Comparison of ENCODE assay signal across 26 cellular contexts in genomic region chr2:140128909-140129308, GRCh38.
"Had no signal": no experiment of that assay in that cellular context is flagged by ENCODE, and none has a peak within 500 bp of the region (broad histone marks: within the 10 kb centered on the region; RNA-seq: fewer than 3 reads in every experiment).

No MANE protein-coding gene starts in this region.

- FAIRE-seq: endometrium, kidney, urothelium cell line had no signal

- H3K4me3 ChIP-seq: coronary artery, esophagus squamous epithelium, gastrocnemius medialis, heart left ventricle, hepatocyte, lung, ovary, psoas muscle, skin epidermis, spleen, thoracic aorta, tibial nerve, upper lobe of left lung had no signal

- H3K4me1 ChIP-seq: esophagus squamous epithelium, gastrocnemius medialis, heart left ventricle, psoas muscle, spleen, tibial nerve, upper lobe of left lung had no signal

- ATAC-seq: effector memory CD8-positive, alpha-beta T cell; gastrocnemius medialis; heart left ventricle; left lobe of liver; natural killer cell; psoas muscle; right cardiac atrium; stimulated activated memory B cell treated with anti-CD40 and anti-IgM and Interleukin-4, amounts not matched to agents 10 μg/mL and 1 μg/mL and 100 μg/mL, for 72 hours; stimulated activated naive CD8-positive, alpha-beta T cell treated with anti-CD3 and anti-CD28 coated beads, Interleukin-15, Interleukin-2, amounts not matched to agents 100 U/mL and 50 U/mL, for 24 hours had no signal

- H3K79me2 ChIP-seq: hepatocyte had no signal

- DNase-seq: effector memory CD8-positive, alpha-beta T cell; erythroblast; esophagus squamous epithelium; gastrocnemius medialis; heart left ventricle; kidney; natural killer cell; occipital lobe; ovary; posterior cingulate gyrus; psoas muscle; right cardiac atrium; spleen; stimulated activated CD4-positive, alpha-beta T cell treated with anti-CD3 and anti-CD28 coated beads, Interleukin-4, amount 100 ng/mL, for 4 hours; stimulated activated naive CD8-positive, alpha-beta T cell treated with anti-CD3 and anti-CD28 coated beads, Interleukin-15, Interleukin-2, amounts not matched to agents 100 U/mL and 50 U/mL, for 24 hours; upper lobe of left lung had no signal

- H3K27me3 ChIP-seq: esophagus squamous epithelium, gastrocnemius medialis, heart left ventricle, hepatocyte, ovary, spleen, tibial nerve, upper lobe of left lung had no signal

- H3K9me3 ChIP-seq: gastrocnemius medialis, heart left ventricle, ovary, psoas muscle, spleen, thoracic aorta, tibial nerve, upper lobe of left lung had no signal

- H3K27ac ChIP-seq: coronary artery, esophagus squamous epithelium, gastrocnemius medialis, heart left ventricle, hepatocyte, ovary, psoas muscle, skin epidermis, spleen, thoracic aorta, tibial nerve, upper lobe of left lung had no signal

- H3K4me2 ChIP-seq: hepatocyte had no signal

- H3K36me3 ChIP-seq: esophagus squamous epithelium, gastrocnemius medialis, heart left ventricle, ovary, spleen, thoracic aorta, tibial nerve, upper lobe of left lung had no signal

- H2AFZ ChIP-seq: hepatocyte had no signal
